In genomic region chr2:135797497-135798274, GRCh38 we compare ENCODE assay signal across 8 cellular contexts. TPM values are rescaled to one million over a fixed set of nuclear protein-coding genes. Genes with fewer than 3 reads are reported as not detected.
DNase-seq lines count a peak whose midpoint lies in the region; ATAC-seq and TF ChIP-seq lines count a peak whose summit lies in the region.

No MANE protein-coding gene starts in this region.

- H3K27ac ChIP-seq in cardiac muscle cell = no peak overlapping the region

- H3K36me3 Mint-ChIP-seq in activated naive CD8-positive, alpha-beta T cell treated with anti-CD3 and anti-CD28 coated beads for 36 hours = peaks cover 26% of the 10 kb centered on the region

- H3K27ac Mint-ChIP-seq in activated naive CD8-positive, alpha-beta T cell treated with anti-CD3 and anti-CD28 coated beads for 36 hours = peak overlapping the region; percentile 7

- H3K4me1 ChIP-seq in cardiac muscle cell (ENCODE audit: low read depth) = no peaks in the 10 kb centered on the region

- no peaks in the 10 kb centered on the region for H3K36me3 ChIP-seq in cardiac muscle cell

- peaks cover 15% of the 10 kb centered on the region for H3K9me3 Mint-ChIP-seq in activated naive CD8-positive, alpha-beta T cell treated with anti-CD3 and anti-CD28 coated beads for 36 hours

- peak; percentile 96 for TF ChIP-seq CTCF in GM10266 (IDR thresholded peaks at IDR 0.05; ENCODE audit: control insufficient read depth, insufficient read depth, low read depth, missing control alignments)
- peak; percentile 98 for TF ChIP-seq CTCF in cardiac muscle cell (IDR thresholded peaks at IDR 0.05; ENCODE audit: low read depth, low read length)

- H3K4me3 Mint-ChIP-seq in activated naive CD8-positive, alpha-beta T cell treated with anti-CD3 and anti-CD28 coated beads for 36 hours = no peak overlapping the region

- H3K4me1 Mint-ChIP-seq in activated naive CD8-positive, alpha-beta T cell treated with anti-CD3 and anti-CD28 coated beads for 36 hours = peaks cover 30% of the 10 kb centered on the region

- ATAC-seq in HG02588 (IDR thresholded peaks at IDR 0.05; ENCODE audit: unreplicated experiment) (peak; percentile 75), HG03108 (IDR thresholded peaks at IDR 0.05; ENCODE audit: unreplicated experiment) (no peak)

- no peaks in the 10 kb centered on the region for H3K9me3 ChIP-seq in cardiac muscle cell (ENCODE audit: low read depth)

- no peaks in the 10 kb centered on the region for H3K27me3 ChIP-seq in cardiac muscle cell

- DNase-seq in GM10266 (ENCODE audit: extremely low spot score) (peak; percentile 72), NCI-H1092 treated with DMSO at 0.1 percent for 48 hours (lab: John Stamatoyannopoulos, UW) (peak; percentile 42), SW480 (ENCODE audit: low spot score) (peak; percentile 59), cardiac muscle cell (ENCODE audit: low read depth in 1 of 2, low spot score in 1 of 2) (peak; percentile 79 to 87), renal cortical epithelial cell (ENCODE audit: low read depth) (peak; percentile 52)
- DNase-seq in activated naive CD8-positive, alpha-beta T cell treated with anti-CD3 and anti-CD28 coated beads for 36 hours = peak; percentile 78

- no peak overlapping the region for H3K4me3 ChIP-seq in cardiac muscle cell

- no peaks in the 10 kb centered on the region for H3K27me3 Mint-ChIP-seq in activated naive CD8-positive, alpha-beta T cell treated with anti-CD3 and anti-CD28 coated beads for 36 hours

RNA-seq across cellular contexts. Expression of gene LCT, which starts 39.3 kb away (rescaled TPM):
- under 1 TPM; 0.31 to 0.34 TPM for total RNA-seq in activated naive CD8-positive, alpha-beta T cell treated with anti-CD3 and anti-CD28 coated beads for 36 hours
- total RNA-seq in cardiac muscle cell (0.03 TPM in 1 of 2 replicates, not detected in the other), renal cortical epithelial cell (not detected in 2 replicates)
- 0.10 TPM in 1 of 2 replicates, not detected in the other for polyA plus RNA-seq in cardiac muscle cell

RNA-seq across cellular contexts. Expression of gene UBXN4, which starts 56.0 kb away (rescaled TPM):
- total RNA-seq in activated naive CD8-positive, alpha-beta T cell treated with anti-CD3 and anti-CD28 coated beads for 36 hours = 10 to 100 TPM; 70.6 to 81.8 TPM
- 31.3 and 35.5 TPM in 2 replicates for total RNA-seq in cardiac muscle cell
- polyA plus RNA-seq in cardiac muscle cell = 193 and 211 TPM in 2 replicates
- total RNA-seq in renal cortical epithelial cell = 63.0 and 133 TPM in 2 replicates
